8 cellular contexts compared by ENCODE assay signal in the genomic region with DNA sequence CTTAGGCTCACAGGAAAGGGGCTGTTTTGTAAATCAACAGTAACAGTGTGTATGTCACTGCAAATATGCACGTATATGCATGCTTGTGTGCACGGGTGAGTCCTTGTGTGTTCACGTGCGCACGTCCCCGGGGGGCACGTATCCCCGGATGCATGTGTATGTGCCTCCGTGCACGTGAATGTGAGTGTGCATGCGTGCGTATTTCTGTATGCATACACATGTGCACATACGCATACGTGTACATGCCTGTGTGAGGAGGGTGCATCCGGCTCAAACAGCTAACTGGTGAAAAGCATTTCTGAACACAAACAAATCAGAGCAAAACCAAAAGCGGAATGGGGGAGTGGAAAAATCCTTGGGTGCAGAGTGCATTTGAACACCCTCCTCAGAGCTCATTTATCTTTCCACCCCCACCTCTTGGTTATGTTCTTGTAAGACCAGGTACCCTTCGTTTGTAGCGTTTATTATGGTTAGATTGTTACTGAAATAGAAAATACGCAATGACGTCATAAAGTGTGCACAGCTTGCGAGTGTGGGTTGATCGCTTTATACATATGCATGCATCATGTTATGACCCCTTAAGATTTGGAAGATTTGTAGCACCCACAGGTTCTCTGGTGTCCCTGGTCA. TPM values are rescaled to one million over a fixed set of nuclear protein-coding genes. Genes with fewer than 3 reads are reported as not detected.
DNase-seq lines count a peak whose midpoint lies in the region; ATAC-seq and TF ChIP-seq lines count a peak whose summit lies in the region.

No MANE protein-coding gene starts in this region.

- H3K9me3 ChIP-seq in BLaER1: no peaks in the 10 kb centered on the region

- H3K4me1 Mint-ChIP-seq in activated T-cell treated with anti-CD3 and anti-CD28 coated beads, Interleukin-2, amount 50 U/mL, for 4 hours (ENCODE audit: low read depth): peaks cover 36% of the 10 kb centered on the region
- peaks cover 35% of the 10 kb centered on the region for H3K4me1 Mint-ChIP-seq in stimulated activated effector memory CD8-positive, alpha-beta T cell treated with anti-CD3 and anti-CD28 coated beads, Interleukin-12 subunit alpha, Interleukin-12 subunit beta, amount 100 ng/mL, for 72 hours

- no peaks in the 10 kb centered on the region for H4K20me1 ChIP-seq in BLaER1

- no peak for TF ChIP-seq CTCF in GM20000 (IDR thresholded peaks at IDR 0.05; ENCODE audit: extremely low read depth, missing control alignments)

- no peaks in the 10 kb centered on the region for H3K9me3 Mint-ChIP-seq in activated T-cell treated with anti-CD3 and anti-CD28 coated beads, Interleukin-2, amount 50 U/mL, for 4 hours
- H3K9me3 Mint-ChIP-seq in stimulated activated effector memory CD8-positive, alpha-beta T cell treated with anti-CD3 and anti-CD28 coated beads, Interleukin-12 subunit alpha, Interleukin-12 subunit beta, amount 100 ng/mL, for 72 hours: no peaks in the 10 kb centered on the region

- peaks cover 12% of the 10 kb centered on the region; the same call in 1 of the 2 replicates for H3K36me3 ChIP-seq in BLaER1

- no peaks in the 10 kb centered on the region for H3K27me3 Mint-ChIP-seq in activated T-cell treated with anti-CD3 and anti-CD28 coated beads, Interleukin-2, amount 50 U/mL, for 4 hours (ENCODE audit: low read depth)

- intact Hi-C loops in Right ventricle myocardium superior (cut with DNase I): loop anchor here (5.0 kb wide), 2 partner anchors 44 to 51 kb away; partner anchors contain the start of genes CPT1B and SHANK3

- H3K27ac ChIP-seq in BLaER1: 0 out of 2 replicates have a peak overlapping the region, but pooled peaks have one; percentile 67

- H3K4me3 Mint-ChIP-seq in activated T-cell treated with anti-CD3 and anti-CD28 coated beads, Interleukin-2, amount 50 U/mL, for 4 hours: peak overlapping the region; percentile 82
- peak overlapping the region; percentile 81 for H3K4me3 Mint-ChIP-seq in stimulated activated effector memory CD8-positive, alpha-beta T cell treated with anti-CD3 and anti-CD28 coated beads, Interleukin-12 subunit alpha, Interleukin-12 subunit beta, amount 100 ng/mL, for 72 hours

- H3K27ac Mint-ChIP-seq in stimulated activated effector memory CD8-positive, alpha-beta T cell treated with anti-CD3 and anti-CD28 coated beads, Interleukin-12 subunit alpha, Interleukin-12 subunit beta, amount 100 ng/mL, for 72 hours: peak overlapping the region; percentile 93

- H3K27me3 ChIP-seq in BLaER1: no peaks in the 10 kb centered on the region

- H3K4me1 ChIP-seq in BLaER1: peaks cover 36% of the 10 kb centered on the region

- ATAC-seq in activated T-cell treated with anti-CD3 and anti-CD28 coated beads, Interleukin-2, amount 50 U/mL, for 4 hours: peak; percentile 60 to 66
- peak; percentile 10 for ATAC-seq in Right ventricle myocardium superior (ENCODE audit: poor library complexity)
- ATAC-seq in stimulated activated effector memory CD8-positive, alpha-beta T cell treated with anti-CD3 and anti-CD28 coated beads, Interleukin-12 subunit alpha, Interleukin-12 subunit beta, amount 100 ng/mL, for 72 hours: peak; percentile 72
- no peak for ATAC-seq in GM19455 (IDR thresholded peaks at IDR 0.05; ENCODE audit: unreplicated experiment)

- H3K36me3 Mint-ChIP-seq in activated T-cell treated with anti-CD3 and anti-CD28 coated beads, Interleukin-2, amount 50 U/mL, for 4 hours (ENCODE audit: insufficient read depth): peaks cover 2% of the 10 kb centered on the region
- peaks cover 16% of the 10 kb centered on the region for H3K36me3 Mint-ChIP-seq in stimulated activated effector memory CD8-positive, alpha-beta T cell treated with anti-CD3 and anti-CD28 coated beads, Interleukin-12 subunit alpha, Interleukin-12 subunit beta, amount 100 ng/mL, for 72 hours

- DNase-seq in GM20000 (ENCODE audit: low spot score): peak; percentile 66
- DNase-seq in KG1 (lab: John Stamatoyannopoulos, UW): peak; percentile 65
- no peak for DNase-seq in activated T-cell treated with anti-CD3 and anti-CD28 coated beads, Interleukin-2, amount 50 U/mL, for 4 hours
- peak; percentile 63 for DNase-seq in Right ventricle myocardium superior
- DNase-seq in stimulated activated effector memory CD8-positive, alpha-beta T cell treated with anti-CD3 and anti-CD28 coated beads, Interleukin-12 subunit alpha, Interleukin-12 subunit beta, amount 100 ng/mL, for 72 hours (ENCODE audit: low spot score in 2 of 2): peak; percentile 45 to 83
- DNase-seq in NK-92 treated with Interleukin-12 subunit alpha and Interleukin-12 subunit beta, amount 100 ng/mL, for 24 hours (lab: John Stamatoyannopoulos, UW): no peak

- peak overlapping the region; percentile 84 for H3K4me2 ChIP-seq in BLaER1

- H3K4me3 ChIP-seq in BLaER1: peak overlapping the region; percentile 63

- peak overlapping the region; percentile 17; the same call in 1 of the 2 replicates for H3K9ac ChIP-seq in BLaER1

RNA-seq across cellular contexts. Expression of gene ARSA, which starts 7.0 kb away (rescaled TPM):
- 10 to 100 TPM; 10.5 to 13.1 (median 11.0) TPM for total RNA-seq in activated T-cell treated with anti-CD3 and anti-CD28 coated beads, Interleukin-2, amount 50 U/mL, for 4 hours
- total RNA-seq in Right ventricle myocardium superior: 19.1 TPM

RNA-seq across cellular contexts. Expression of gene MAPK8IP2, which starts 20.4 kb away (rescaled TPM):
- total RNA-seq in activated T-cell treated with anti-CD3 and anti-CD28 coated beads, Interleukin-2, amount 50 U/mL, for 4 hours: under 1 TPM; 0.05 to 0.38 (median 0.16) TPM
- total RNA-seq in Right ventricle myocardium superior: 0.62 TPM

RNA-seq across cellular contexts. Expression of gene CHKB, which starts 38.3 kb away (rescaled TPM):
- 10 to 100 TPM; 56.1 to 63.2 (median 60.7) TPM for total RNA-seq in activated T-cell treated with anti-CD3 and anti-CD28 coated beads, Interleukin-2, amount 50 U/mL, for 4 hours
- 36.0 TPM for total RNA-seq in Right ventricle myocardium superior

RNA-seq across cellular contexts. Expression of gene CPT1B, which starts 42.7 kb away (rescaled TPM):
- 10 to 100 TPM; 30.0 to 38.3 (median 32.7) TPM for total RNA-seq in activated T-cell treated with anti-CD3 and anti-CD28 coated beads, Interleukin-2, amount 50 U/mL, for 4 hours
- total RNA-seq in Right ventricle myocardium superior: 402 TPM

RNA-seq across cellular contexts. Expression of gene SHANK3, which starts 51.6 kb away (rescaled TPM):
- under 1 TPM; 0.05 to 0.24 (median 0.08) TPM for total RNA-seq in activated T-cell treated with anti-CD3 and anti-CD28 coated beads, Interleukin-2, amount 50 U/mL, for 4 hours
- total RNA-seq in Right ventricle myocardium superior: 19.3 TPM

Comparison
In these comparisons a context has a peak if more than half of its experiments do, and no peak if none do; other contexts are left out.
1. DNase-seq: peak in GM20000 (single experiment), KG1 (single experiment), Right ventricle myocardium superior (single experiment) and stimulated activated effector memory CD8-positive, alpha-beta T cell treated with anti-CD3 and anti-CD28 coated beads, Interleukin-12 subunit alpha, Interleukin-12 subunit beta, amount 100 ng/mL, for 72 hours (2 of 2); none in activated T-cell treated with anti-CD3 and anti-CD28 coated beads, Interleukin-2, amount 50 U/mL, for 4 hours (single experiment) and NK-92 treated with Interleukin-12 subunit alpha and Interleukin-12 subunit beta, amount 100 ng/mL, for 24 hours (single experiment).